ENCODE assay signal across 1 cellular context in genomic region chr22:17009640-17010291, GRCh38.
TF ChIP-seq lines count a peak whose summit lies in the region.

No MANE protein-coding gene starts in this region.

TF ChIP-seq in H1, 55 proteins besides CTCF, POLR2A, EP300 and RAD21 (continued from another document):
- TF ChIP-seq CHD7 (IDR thresholded peaks at IDR 0.05; ENCODE audit: insufficient replicate concordance, low read length) = no peak
- TF ChIP-seq CHD1 (IDR thresholded peaks at IDR 0.05; ENCODE audit: low read depth, low read length) = no peak
- TF ChIP-seq SRF (IDR thresholded peaks at IDR 0.05; ENCODE audit: low read depth, low read length) = no peak
- TF ChIP-seq JUND (IDR thresholded peaks at IDR 0.05; ENCODE audit: low read length) = no peak
- TF ChIP-seq NRF1 (IDR thresholded peaks at IDR 0.05; ENCODE audit: low read depth, low read length) = no peak
- no peak for TF ChIP-seq TCF12 (IDR thresholded peaks at IDR 0.05; ENCODE audit: low read depth, low read length)
- no peak for TF ChIP-seq CREB1 (IDR thresholded peaks at IDR 0.05)
- TF ChIP-seq SIRT6 (IDR thresholded peaks at IDR 0.05; ENCODE audit: low read length) = no peak
- TF ChIP-seq EZH2 (IDR thresholded peaks at IDR 0.05; ENCODE audit: low read depth, low read length, severe bottlenecking) = no peak
- no peak for TF ChIP-seq ASH2L (IDR thresholded peaks at IDR 0.05; ENCODE audit: low read length)
- TF ChIP-seq YY1 (IDR thresholded peaks at IDR 0.05; ENCODE audit: low read depth, low read length) = no peak
- no peak for TF ChIP-seq CTBP2 (IDR thresholded peaks at IDR 0.05; ENCODE audit: borderline replicate concordance, insufficient read depth, insufficient read length, low read length)
- no peak for TF ChIP-seq POLR2AphosphoS5 (IDR thresholded peaks at IDR 0.05; ENCODE audit: low read depth, low read length)
- no peak for TF ChIP-seq NANOG (IDR thresholded peaks at IDR 0.05; ENCODE audit: insufficient read depth, low read depth, low read length, poor library complexity, severe bottlenecking)
